In genomic region chr17:65139045-65139764, GRCh38 we compare ENCODE assay signal across 2 cellular contexts.
TF ChIP-seq lines count a peak whose summit lies in the region.

No MANE protein-coding gene starts in this region.

TF ChIP-seq in HEK293, 187 proteins besides CTCF, POLR2A, EP300 and RAD21 (continued from another document):
- no peak for TF ChIP-seq ZNF184 (tag by site-specific recombination; IDR thresholded peaks at IDR 0.05)
- TF ChIP-seq ZNF132 (tag by site-specific recombination; IDR thresholded peaks at IDR 0.05; ENCODE audit: borderline replicate concordance): no peak
- TF ChIP-seq ZFHX2 (tag by site-specific recombination; conservative IDR thresholded peaks at IDR 0.05): peak; percentile 65
- TF ChIP-seq OVOL3 (tag by site-specific recombination; IDR thresholded peaks at IDR 0.05): no peak
- TF ChIP-seq ZNF747 (tag by site-specific recombination; IDR thresholded peaks at IDR 0.05): no peak
- TF ChIP-seq ZNF658 (tag by site-specific recombination; IDR thresholded peaks at IDR 0.05): no peak
- TF ChIP-seq ZNF501 (tag by site-specific recombination; IDR thresholded peaks at IDR 0.05): no peak
- TF ChIP-seq EGR2 (tag by site-specific recombination; IDR thresholded peaks at IDR 0.05; ENCODE audit: low read depth): peak; percentile 87
- TF ChIP-seq ZNF707 (tag by site-specific recombination; IDR thresholded peaks at IDR 0.05): no peak
- no peak for TF ChIP-seq ZNF202 (tag by site-specific recombination; IDR thresholded peaks at IDR 0.05; ENCODE audit: borderline replicate concordance)
- TF ChIP-seq TRIM28 (IDR thresholded peaks at IDR 0.05; ENCODE audit: borderline replicate concordance, low read length): no peak

TF ChIP-seq in GM12878, 131 proteins besides CTCF, POLR2A, EP300 and RAD21 (continued from another document):
- TF ChIP-seq NFXL1 (IDR thresholded peaks at IDR 0.05; ENCODE audit: borderline replicate concordance) (no peak), USF1 (IDR thresholded peaks at IDR 0.05; ENCODE audit: borderline replicate concordance, extremely low read length, insufficient read depth, low read depth, low read length) (no peak), CREB1 (IDR thresholded peaks at IDR 0.05; ENCODE audit: low read depth) (no peak), TCF3 (IDR thresholded peaks at IDR 0.05; ENCODE audit: borderline replicate concordance, insufficient read depth, low read depth, low read length) (no peak), LARP7 (IDR thresholded peaks at IDR 0.05) (no peak), ZNF384 (IDR thresholded peaks at IDR 0.05; ENCODE audit: borderline replicate concordance, low read depth, low read length) (no peak), GATAD2B (conservative IDR thresholded peaks at IDR 0.05; ENCODE audit: low read depth) (no peak), PAX5 (IDR thresholded peaks at IDR 0.05; ENCODE audit: borderline replicate concordance, low read depth, low read length) (no peak), KLF5 (IDR thresholded peaks at IDR 0.05; ENCODE audit: partially characterized antibody) (no peak), NRF1 (conservative IDR thresholded peaks at IDR 0.05; ENCODE audit: low read depth, low read length) (no peak), BCLAF1 (IDR thresholded peaks at IDR 0.05) (no peak), RBBP5 (conservative IDR thresholded peaks at IDR 0.05) (no peak), BMI1 (IDR thresholded peaks at IDR 0.05; ENCODE audit: borderline replicate concordance) (no peak), EGR1 (IDR thresholded peaks at IDR 0.05; ENCODE audit: borderline replicate concordance in 1 of 2, low read depth in 2 of 2, low read length in 2 of 2) (no peak), SP1 (IDR thresholded peaks at IDR 0.05; ENCODE audit: low read depth, low read length) (no peak), NBN (IDR thresholded peaks at IDR 0.05) (no peak), ZNF217 (IDR thresholded peaks at IDR 0.05) (no peak), SIX5 (IDR thresholded peaks at IDR 0.05; ENCODE audit: low read depth, low read length, severe bottlenecking) (no peak)
